9 cellular contexts compared by ENCODE assay signal in the genomic region with DNA sequence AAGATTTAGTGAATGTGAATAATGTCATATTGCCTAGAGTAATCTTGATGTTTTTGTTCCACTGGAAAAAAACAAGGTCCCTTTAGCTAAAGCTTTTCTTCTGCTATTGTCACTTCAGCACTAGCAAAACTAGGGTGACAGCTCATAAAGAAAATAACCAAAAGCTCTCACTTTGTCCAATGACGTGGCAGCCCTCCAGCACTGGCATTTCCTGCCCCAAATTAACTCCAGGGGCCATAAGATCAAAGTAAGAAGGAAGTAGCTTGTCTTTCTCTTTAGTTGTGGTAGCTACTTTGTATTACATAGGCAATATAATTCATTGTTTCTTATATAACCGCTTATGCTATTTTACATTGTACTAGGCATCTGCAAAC. TPM values are rescaled to one million over a fixed set of nuclear protein-coding genes. Genes with fewer than 3 reads are reported as not detected.
DNase-seq lines count a peak whose midpoint lies in the region; ATAC-seq, FAIRE-seq and TF ChIP-seq lines count a peak whose summit lies in the region.
"Had no signal": no experiment of that assay in that cellular context is flagged by ENCODE, and none has a peak within 500 bp of the region (broad histone marks: within the 10 kb centered on the region; RNA-seq: fewer than 3 reads in every experiment).

No MANE protein-coding gene starts in this region.

- peak; percentile 98 for ATAC-seq in HG03064 (IDR thresholded peaks at IDR 0.05; ENCODE audit: low read depth, unreplicated experiment)
- peak; percentile 99 for ATAC-seq in stimulated activated effector memory CD8-positive, alpha-beta T cell treated with anti-CD3 and anti-CD28 coated beads, Interleukin-12 subunit alpha, Interleukin-12 subunit beta, amount 100 ng/mL, for 72 hours
- ATAC-seq: A549 had no signal

- H3K27me3 ChIP-seq in SJSA1 (replicated peaks) = no peaks in the 10 kb centered on the region
- no peaks in the 10 kb centered on the region for H3K27me3 ChIP-seq in vagina

- H3K9me3 ChIP-seq in SJSA1 (replicated peaks) = no peaks in the 10 kb centered on the region
- H3K9me3 ChIP-seq in kidney (ENCODE audit: control insufficient read depth in 1 of 2, low read length in 2 of 2) = no peaks in the 10 kb centered on the region
- no peaks in the 10 kb centered on the region for H3K9me3 ChIP-seq in vagina
- H3K9me3 ChIP-seq: A549 had no signal

- H3K36me3 ChIP-seq in SJSA1 = no peaks in the 10 kb centered on the region
- no peaks in the 10 kb centered on the region for H3K36me3 ChIP-seq in kidney (ENCODE audit: control insufficient read depth in 1 of 2, insufficient read depth in 2 of 2, low read length in 2 of 2)
- no peaks in the 10 kb centered on the region for H3K36me3 ChIP-seq in vagina

- intact Hi-C loops in kidney (cut with DNase I) (no loop called here), vagina (cut with DNase I) (no loop called here)

- peak; percentile 29 for DNase-seq in SIG-M5 treated with dmso at 0.1 percent for 504 hours (lab: John Stamatoyannopoulos, UW; ENCODE audit: unreplicated experiment)
- DNase-seq in SIG-M5 (lab: John Stamatoyannopoulos, UW) = no peak
- DNase-seq in SJSA1 (ENCODE audit: low read depth in 1 of 2, low spot score in 2 of 2) = peak; percentile 84 to 93
- DNase-seq in activated naive CD4-positive, alpha-beta T cell treated with anti-CD3 and anti-CD28 coated beads, Interleukin-2, amount 50 U/mL, for 16 hours = peak; percentile 60
- DNase-seq in kidney = peak; percentile 78
- peak; percentile 7 to 64 for DNase-seq in stimulated activated effector memory CD8-positive, alpha-beta T cell treated with anti-CD3 and anti-CD28 coated beads, Interleukin-12 subunit alpha, Interleukin-12 subunit beta, amount 100 ng/mL, for 72 hours (ENCODE audit: low spot score in 2 of 2)
- DNase-seq in vagina (ENCODE audit: extremely low spot score in 2 of 2) = no peak

- no peaks in the 10 kb centered on the region for H3K9me3 Mint-ChIP-seq in stimulated activated effector memory CD8-positive, alpha-beta T cell treated with anti-CD3 and anti-CD28 coated beads, Interleukin-12 subunit alpha, Interleukin-12 subunit beta, amount 100 ng/mL, for 72 hours

- no peaks in the 10 kb centered on the region for H3K36me3 Mint-ChIP-seq in stimulated activated effector memory CD8-positive, alpha-beta T cell treated with anti-CD3 and anti-CD28 coated beads, Interleukin-12 subunit alpha, Interleukin-12 subunit beta, amount 100 ng/mL, for 72 hours

- no peak for TF ChIP-seq POLR2A in vagina (IDR thresholded peaks at IDR 0.05)

- H3K4me1 Mint-ChIP-seq in stimulated activated effector memory CD8-positive, alpha-beta T cell treated with anti-CD3 and anti-CD28 coated beads, Interleukin-12 subunit alpha, Interleukin-12 subunit beta, amount 100 ng/mL, for 72 hours = peaks cover 12% of the 10 kb centered on the region

- H3K9ac ChIP-seq in kidney (ENCODE audit: low read length in 2 of 2) = no peak overlapping the region

- H3K4me1 ChIP-seq in SJSA1 (replicated peaks) (peaks cover 31% of the 10 kb centered on the region), kidney (ENCODE audit: control insufficient read depth in 1 of 2, insufficient read depth in 1 of 2, low read depth in 1 of 2, low read length in 2 of 2) (no peaks in the 10 kb centered on the region), vagina (peaks cover 25% of the 10 kb centered on the region)

- H3K4me3 Mint-ChIP-seq in stimulated activated effector memory CD8-positive, alpha-beta T cell treated with anti-CD3 and anti-CD28 coated beads, Interleukin-12 subunit alpha, Interleukin-12 subunit beta, amount 100 ng/mL, for 72 hours = peak overlapping the region; percentile 67

- H3K27ac ChIP-seq in SJSA1 (peak overlapping the region; percentile 81), kidney (ENCODE audit: low read depth in 2 of 2, low read length in 2 of 2) (peak overlapping the region in 1 of 2 donors; percentile 8), vagina (no peak overlapping the region)

- H3K27ac Mint-ChIP-seq in stimulated activated effector memory CD8-positive, alpha-beta T cell treated with anti-CD3 and anti-CD28 coated beads, Interleukin-12 subunit alpha, Interleukin-12 subunit beta, amount 100 ng/mL, for 72 hours = peak overlapping the region; percentile 95

- H3K4me3 ChIP-seq in SJSA1 (no peak overlapping the region), kidney (ENCODE audit: low read length in 2 of 2) (no peak overlapping the region), vagina (no peak overlapping the region)
- H3K4me3 ChIP-seq: A549 had no signal

- peak; percentile 44 for FAIRE-seq in kidney (lab: Jason Lieb, UNC)
- FAIRE-seq: A549 had no signal

- TF ChIP-seq CTCF in kidney (IDR thresholded peaks at IDR 0.05; ENCODE audit: borderline replicate concordance, extremely low read depth, insufficient read depth) (no peak), vagina (IDR thresholded peaks at IDR 0.05) (no peak)

RNA-seq across cellular contexts. Expression of a gene that starts 47.3 kb away (rescaled TPM):
- total RNA-seq in SJSA1 (2014; rRNA removed; shearing (Covaris generic)) = 0.22 TPM in 1 of 2 replicates, not detected in the other
- total RNA-seq in kidney (1.1 TPM), vagina (0.98 TPM)
- 0.54 TPM for polyA plus RNA-seq in kidney (ENCODE audit: insufficient read depth, low read depth, low replicate concordance)

Comparison
In these comparisons a context has a peak if more than half of its experiments do, and no peak if none do; other contexts are left out.
1. DNase-seq: peak in SIG-M5 treated with dmso at 0.1 percent for 504 hours (single experiment), SJSA1 (2 of 2), activated naive CD4-positive, alpha-beta T cell treated with anti-CD3 and anti-CD28 coated beads, Interleukin-2, amount 50 U/mL, for 16 hours (single experiment), kidney (single experiment) and stimulated activated effector memory CD8-positive, alpha-beta T cell treated with anti-CD3 and anti-CD28 coated beads, Interleukin-12 subunit alpha, Interleukin-12 subunit beta, amount 100 ng/mL, for 72 hours (2 of 2); none in SIG-M5 (single experiment) and vagina (0 of 2).